Comparison of ENCODE assay signal across 1 cellular context in the genomic region with DNA sequence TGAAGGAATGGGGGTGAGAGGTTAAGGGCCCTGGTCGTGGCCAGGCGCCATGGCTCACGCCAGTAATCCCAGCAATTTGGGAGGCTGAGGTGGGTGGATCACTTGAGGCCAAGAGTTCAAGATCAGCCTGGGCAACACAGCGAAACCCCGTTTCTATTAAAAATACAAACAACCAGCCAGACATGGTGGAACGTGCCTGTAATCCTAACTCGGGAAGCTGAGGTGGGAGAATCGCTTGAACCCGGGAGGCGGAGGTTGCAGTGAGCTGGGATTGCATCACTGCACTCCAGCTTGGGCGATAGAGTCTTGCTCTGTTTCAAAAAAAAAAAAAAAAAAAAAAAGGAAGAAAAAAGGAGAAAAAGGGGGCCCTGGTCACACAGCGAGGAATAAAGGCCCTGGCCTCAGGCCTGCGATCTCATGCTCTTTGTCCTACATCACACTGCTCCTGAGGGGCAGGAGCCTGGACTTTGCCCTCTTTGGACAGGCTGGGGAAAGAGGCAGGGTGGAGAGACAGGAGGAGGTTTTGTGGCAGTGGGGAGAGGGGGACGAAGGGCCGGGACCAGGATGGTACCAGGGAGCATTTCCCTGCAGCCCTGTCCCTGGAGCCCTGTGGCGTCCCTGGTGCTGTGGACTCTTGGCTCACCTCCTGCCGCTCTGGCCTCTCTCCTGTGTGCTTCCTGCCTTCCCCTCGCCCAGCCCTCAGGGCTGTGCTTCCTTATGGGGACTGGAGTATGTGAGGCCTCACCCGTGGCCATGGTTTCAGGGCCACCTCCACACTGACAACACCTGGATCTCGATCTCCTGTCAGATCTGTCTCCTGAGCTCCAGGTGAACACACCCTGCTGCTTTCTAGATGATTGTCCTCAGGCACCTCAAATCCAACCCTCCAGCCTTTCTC.
TF ChIP-seq lines count a peak whose summit lies in the region.

No MANE protein-coding gene starts in this region.

TF ChIP-seq in HepG2, 621 proteins besides CTCF, POLR2A, EP300 and RAD21 (continued from another document and continues in another):
- TF ChIP-seq, protein P1, sequence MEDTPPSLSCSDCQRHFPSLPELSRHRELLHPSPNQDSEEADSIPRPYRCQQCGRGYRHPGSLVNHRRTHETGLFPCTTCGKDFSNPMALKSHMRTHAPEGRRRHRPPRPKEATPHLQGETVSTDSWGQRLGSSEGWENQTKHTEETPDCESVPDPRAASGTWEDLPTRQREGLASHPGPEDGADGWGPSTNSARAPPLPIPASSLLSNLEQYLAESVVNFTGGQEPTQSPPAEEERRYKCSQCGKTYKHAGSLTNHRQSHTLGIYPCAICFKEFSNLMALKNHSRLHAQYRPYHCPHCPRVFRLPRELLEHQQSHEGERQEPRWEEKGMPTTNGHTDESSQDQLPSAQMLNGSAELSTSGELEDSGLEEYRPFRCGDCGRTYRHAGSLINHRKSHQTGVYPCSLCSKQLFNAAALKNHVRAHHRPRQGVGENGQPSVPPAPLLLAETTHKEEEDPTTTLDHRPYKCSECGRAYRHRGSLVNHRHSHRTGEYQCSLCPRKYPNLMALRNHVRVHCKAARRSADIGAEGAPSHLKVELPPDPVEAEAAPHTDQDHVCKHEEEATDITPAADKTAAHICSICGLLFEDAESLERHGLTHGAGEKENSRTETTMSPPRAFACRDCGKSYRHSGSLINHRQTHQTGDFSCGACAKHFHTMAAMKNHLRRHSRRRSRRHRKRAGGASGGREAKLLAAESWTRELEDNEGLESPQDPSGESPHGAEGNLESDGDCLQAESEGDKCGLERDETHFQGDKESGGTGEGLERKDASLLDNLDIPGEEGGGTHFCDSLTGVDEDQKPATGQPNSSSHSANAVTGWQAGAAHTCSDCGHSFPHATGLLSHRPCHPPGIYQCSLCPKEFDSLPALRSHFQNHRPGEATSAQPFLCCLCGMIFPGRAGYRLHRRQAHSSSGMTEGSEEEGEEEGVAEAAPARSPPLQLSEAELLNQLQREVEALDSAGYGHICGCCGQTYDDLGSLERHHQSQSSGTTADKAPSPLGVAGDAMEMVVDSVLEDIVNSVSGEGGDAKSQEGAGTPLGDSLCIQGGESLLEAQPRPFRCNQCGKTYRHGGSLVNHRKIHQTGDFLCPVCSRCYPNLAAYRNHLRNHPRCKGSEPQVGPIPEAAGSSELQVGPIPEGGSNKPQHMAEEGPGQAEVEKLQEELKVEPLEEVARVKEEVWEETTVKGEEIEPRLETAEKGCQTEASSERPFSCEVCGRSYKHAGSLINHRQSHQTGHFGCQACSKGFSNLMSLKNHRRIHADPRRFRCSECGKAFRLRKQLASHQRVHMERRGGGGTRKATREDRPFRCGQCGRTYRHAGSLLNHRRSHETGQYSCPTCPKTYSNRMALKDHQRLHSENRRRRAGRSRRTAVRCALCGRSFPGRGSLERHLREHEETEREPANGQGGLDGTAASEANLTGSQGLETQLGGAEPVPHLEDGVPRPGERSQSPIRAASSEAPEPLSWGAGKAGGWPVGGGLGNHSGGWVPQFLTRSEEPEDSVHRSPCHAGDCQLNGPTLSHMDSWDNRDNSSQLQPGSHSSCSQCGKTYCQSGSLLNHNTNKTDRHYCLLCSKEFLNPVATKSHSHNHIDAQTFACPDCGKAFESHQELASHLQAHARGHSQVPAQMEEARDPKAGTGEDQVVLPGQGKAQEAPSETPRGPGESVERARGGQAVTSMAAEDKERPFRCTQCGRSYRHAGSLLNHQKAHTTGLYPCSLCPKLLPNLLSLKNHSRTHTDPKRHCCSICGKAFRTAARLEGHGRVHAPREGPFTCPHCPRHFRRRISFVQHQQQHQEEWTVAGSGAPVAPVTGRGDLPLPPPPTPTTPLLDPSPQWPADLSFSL (CRISPR knock-in tag; IDR thresholded peaks at IDR 0.05), result no peak
- TF ChIP-seq, protein P2, sequence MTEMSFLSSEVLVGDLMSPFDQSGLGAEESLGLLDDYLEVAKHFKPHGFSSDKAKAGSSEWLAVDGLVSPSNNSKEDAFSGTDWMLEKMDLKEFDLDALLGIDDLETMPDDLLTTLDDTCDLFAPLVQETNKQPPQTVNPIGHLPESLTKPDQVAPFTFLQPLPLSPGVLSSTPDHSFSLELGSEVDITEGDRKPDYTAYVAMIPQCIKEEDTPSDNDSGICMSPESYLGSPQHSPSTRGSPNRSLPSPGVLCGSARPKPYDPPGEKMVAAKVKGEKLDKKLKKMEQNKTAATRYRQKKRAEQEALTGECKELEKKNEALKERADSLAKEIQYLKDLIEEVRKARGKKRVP (CRISPR knock-in tag; IDR thresholded peaks at IDR 0.05), result peak in 1 of 2 experiments; percentile 76; a peak in 1 of 4 replicates
- 0 out of 2 replicates have a peak, but pooled peaks have one; percentile 19 for TF ChIP-seq ZNF558 (CRISPR knock-in tag; IDR thresholded peaks at IDR 0.05; ENCODE audit: borderline replicate concordance)
- TF ChIP-seq, protein P3, sequence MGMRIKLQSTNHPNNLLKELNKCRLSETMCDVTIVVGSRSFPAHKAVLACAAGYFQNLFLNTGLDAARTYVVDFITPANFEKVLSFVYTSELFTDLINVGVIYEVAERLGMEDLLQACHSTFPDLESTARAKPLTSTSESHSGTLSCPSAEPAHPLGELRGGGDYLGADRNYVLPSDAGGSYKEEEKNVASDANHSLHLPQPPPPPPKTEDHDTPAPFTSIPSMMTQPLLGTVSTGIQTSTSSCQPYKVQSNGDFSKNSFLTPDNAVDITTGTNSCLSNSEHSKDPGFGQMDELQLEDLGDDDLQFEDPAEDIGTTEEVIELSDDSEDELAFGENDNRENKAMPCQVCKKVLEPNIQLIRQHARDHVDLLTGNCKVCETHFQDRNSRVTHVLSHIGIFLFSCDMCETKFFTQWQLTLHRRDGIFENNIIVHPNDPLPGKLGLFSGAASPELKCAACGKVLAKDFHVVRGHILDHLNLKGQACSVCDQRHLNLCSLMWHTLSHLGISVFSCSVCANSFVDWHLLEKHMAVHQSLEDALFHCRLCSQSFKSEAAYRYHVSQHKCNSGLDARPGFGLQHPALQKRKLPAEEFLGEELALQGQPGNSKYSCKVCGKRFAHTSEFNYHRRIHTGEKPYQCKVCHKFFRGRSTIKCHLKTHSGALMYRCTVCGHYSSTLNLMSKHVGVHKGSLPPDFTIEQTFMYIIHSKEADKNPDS (CRISPR knock-in tag; IDR thresholded peaks at IDR 0.05), result 0 out of 2 replicates have a peak, but pooled peaks have one; percentile 12
- TF ChIP-seq, protein P4, sequence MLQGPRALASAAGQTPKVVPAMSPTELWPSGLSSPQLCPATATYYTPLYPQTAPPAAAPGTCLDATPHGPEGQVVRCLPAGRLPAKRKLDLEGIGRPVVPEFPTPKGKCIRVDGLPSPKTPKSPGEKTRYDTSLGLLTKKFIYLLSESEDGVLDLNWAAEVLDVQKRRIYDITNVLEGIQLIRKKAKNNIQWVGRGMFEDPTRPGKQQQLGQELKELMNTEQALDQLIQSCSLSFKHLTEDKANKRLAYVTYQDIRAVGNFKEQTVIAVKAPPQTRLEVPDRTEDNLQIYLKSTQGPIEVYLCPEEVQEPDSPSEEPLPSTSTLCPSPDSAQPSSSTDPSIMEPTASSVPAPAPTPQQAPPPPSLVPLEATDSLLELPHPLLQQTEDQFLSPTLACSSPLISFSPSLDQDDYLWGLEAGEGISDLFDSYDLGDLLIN (CRISPR knock-in tag; IDR thresholded peaks at IDR 0.05; ENCODE audit: borderline replicate concordance), result no peak
- TF ChIP-seq, protein P5, sequence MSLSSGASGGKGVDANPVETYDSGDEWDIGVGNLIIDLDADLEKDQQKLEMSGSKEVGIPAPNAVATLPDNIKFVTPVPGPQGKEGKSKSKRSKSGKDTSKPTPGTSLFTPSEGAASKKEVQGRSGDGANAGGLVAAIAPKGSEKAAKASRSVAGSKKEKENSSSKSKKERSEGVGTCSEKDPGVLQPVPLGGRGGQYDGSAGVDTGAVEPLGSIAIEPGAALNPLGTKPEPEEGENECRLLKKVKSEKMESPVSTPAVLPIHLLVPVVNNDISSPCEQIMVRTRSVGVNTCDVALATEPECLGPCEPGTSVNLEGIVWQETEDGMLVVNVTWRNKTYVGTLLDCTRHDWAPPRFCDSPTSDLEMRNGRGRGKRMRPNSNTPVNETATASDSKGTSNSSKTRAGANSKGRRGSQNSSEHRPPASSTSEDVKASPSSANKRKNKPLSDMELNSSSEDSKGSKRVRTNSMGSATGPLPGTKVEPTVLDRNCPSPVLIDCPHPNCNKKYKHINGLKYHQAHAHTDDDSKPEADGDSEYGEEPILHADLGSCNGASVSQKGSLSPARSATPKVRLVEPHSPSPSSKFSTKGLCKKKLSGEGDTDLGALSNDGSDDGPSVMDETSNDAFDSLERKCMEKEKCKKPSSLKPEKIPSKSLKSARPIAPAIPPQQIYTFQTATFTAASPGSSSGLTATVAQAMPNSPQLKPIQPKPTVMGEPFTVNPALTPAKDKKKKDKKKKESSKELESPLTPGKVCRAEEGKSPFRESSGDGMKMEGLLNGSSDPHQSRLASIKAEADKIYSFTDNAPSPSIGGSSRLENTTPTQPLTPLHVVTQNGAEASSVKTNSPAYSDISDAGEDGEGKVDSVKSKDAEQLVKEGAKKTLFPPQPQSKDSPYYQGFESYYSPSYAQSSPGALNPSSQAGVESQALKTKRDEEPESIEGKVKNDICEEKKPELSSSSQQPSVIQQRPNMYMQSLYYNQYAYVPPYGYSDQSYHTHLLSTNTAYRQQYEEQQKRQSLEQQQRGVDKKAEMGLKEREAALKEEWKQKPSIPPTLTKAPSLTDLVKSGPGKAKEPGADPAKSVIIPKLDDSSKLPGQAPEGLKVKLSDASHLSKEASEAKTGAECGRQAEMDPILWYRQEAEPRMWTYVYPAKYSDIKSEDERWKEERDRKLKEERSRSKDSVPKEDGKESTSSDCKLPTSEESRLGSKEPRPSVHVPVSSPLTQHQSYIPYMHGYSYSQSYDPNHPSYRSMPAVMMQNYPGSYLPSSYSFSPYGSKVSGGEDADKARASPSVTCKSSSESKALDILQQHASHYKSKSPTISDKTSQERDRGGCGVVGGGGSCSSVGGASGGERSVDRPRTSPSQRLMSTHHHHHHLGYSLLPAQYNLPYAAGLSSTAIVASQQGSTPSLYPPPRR (CRISPR knock-in tag; IDR thresholded peaks at IDR 0.05; ENCODE audit: borderline replicate concordance), result peak; percentile 85
- TF ChIP-seq PHB2 (IDR thresholded peaks at IDR 0.05; ENCODE audit: partially characterized antibody), result no peak
- peak; percentile 99 for TF ChIP-seq ZFX (CRISPR knock-in tag; IDR thresholded peaks at IDR 0.05; ENCODE audit: low read depth)
- peak; percentile 32; the same call in 1 of the 2 replicates for TF ChIP-seq STAG1 (CRISPR knock-in tag; IDR thresholded peaks at IDR 0.05)
- TF ChIP-seq, protein P6, sequence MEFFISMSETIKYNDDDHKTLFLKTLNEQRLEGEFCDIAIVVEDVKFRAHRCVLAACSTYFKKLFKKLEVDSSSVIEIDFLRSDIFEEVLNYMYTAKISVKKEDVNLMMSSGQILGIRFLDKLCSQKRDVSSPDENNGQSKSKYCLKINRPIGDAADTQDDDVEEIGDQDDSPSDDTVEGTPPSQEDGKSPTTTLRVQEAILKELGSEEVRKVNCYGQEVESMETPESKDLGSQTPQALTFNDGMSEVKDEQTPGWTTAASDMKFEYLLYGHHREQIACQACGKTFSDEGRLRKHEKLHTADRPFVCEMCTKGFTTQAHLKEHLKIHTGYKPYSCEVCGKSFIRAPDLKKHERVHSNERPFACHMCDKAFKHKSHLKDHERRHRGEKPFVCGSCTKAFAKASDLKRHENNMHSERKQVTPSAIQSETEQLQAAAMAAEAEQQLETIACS (CRISPR knock-in tag; IDR thresholded peaks at IDR 0.05), result no peak
- peak; percentile 80 for TF ChIP-seq PHF8 (CRISPR knock-in tag; IDR thresholded peaks at IDR 0.05)
- TF ChIP-seq, protein P7, sequence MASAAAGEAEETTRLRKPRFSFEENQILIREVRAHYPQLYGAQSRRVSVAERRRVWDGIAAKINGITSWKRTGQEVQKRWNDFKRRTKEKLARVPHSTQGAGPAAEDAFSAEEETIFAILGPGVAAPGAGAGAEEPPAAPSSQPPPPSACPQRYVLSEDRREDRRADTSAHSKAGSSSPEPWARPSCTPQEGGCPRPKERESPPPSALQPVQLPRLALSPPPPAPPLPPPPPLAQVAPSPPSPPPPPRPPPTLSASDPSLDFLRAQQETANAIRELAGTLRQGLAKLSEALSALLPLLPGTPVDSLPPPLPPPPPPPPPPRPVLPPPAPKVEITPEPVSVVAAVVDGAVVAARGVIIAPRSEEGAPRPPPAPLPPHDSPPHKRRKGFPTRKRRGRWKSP (CRISPR knock-in tag; IDR thresholded peaks at IDR 0.05), result no peak; the same call in 1 of the 2 replicates
- TF ChIP-seq ZNF749 (CRISPR knock-in tag; IDR thresholded peaks at IDR 0.05; ENCODE audit: borderline replicate concordance), result peak; percentile 82; the same call in 1 of the 2 replicates
- peak; percentile 87 for TF ChIP-seq THAP11 (CRISPR knock-in tag; IDR thresholded peaks at IDR 0.05)
- peak; percentile 57 for TF ChIP-seq NR2F6 (IDR thresholded peaks at IDR 0.05)
- TF ChIP-seq NR2F6 (CRISPR knock-in tag; IDR thresholded peaks at IDR 0.05), result peak; percentile 78
- TF ChIP-seq, protein P8, sequence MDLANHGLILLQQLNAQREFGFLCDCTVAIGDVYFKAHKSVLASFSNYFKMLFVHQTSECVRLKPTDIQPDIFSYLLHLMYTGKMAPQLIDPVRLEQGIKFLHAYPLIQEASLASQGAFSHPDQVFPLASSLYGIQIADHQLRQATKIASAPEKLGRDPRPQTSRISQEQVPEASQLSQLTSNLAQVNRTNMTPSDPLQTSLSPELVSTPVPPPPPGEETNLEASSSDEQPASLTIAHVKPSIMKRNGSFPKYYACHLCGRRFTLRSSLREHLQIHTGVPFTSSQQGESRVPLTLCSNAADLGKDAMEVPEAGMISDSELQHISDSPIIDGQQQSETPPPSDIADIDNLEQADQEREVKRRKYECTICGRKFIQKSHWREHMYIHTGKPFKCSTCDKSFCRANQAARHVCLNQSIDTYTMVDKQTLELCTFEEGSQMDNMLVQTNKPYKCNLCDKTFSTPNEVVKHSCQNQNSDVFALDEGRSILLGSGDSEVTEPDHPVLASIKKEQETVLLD (CRISPR knock-in tag; IDR thresholded peaks at IDR 0.05; ENCODE audit: low read depth), result no peak
- TF ChIP-seq ZNF44 (CRISPR knock-in tag; IDR thresholded peaks at IDR 0.05), result no peak
- TF ChIP-seq FOXP1 (IDR thresholded peaks at IDR 0.05), result no peak
- TF ChIP-seq FOXP1 (CRISPR knock-in tag; IDR thresholded peaks at IDR 0.05), result no peak
- no peak for TF ChIP-seq KLF15 (CRISPR knock-in tag; IDR thresholded peaks at IDR 0.05; ENCODE audit: borderline replicate concordance)
- TF ChIP-seq ZNF577 (CRISPR knock-in tag; IDR thresholded peaks at IDR 0.05; ENCODE audit: borderline replicate concordance, low read depth), result no peak
- no peak; the same call in 1 of the 2 replicates for TF ChIP-seq ZNF160 (CRISPR knock-in tag; IDR thresholded peaks at IDR 0.05)
- peak; percentile 77; the same call in 1 of the 2 replicates for TF ChIP-seq ZNF816 (CRISPR knock-in tag; IDR thresholded peaks at IDR 0.05; ENCODE audit: borderline replicate concordance)
- peak; percentile 99 for TF ChIP-seq HNRNPH1 (optimal IDR thresholded peaks at IDR 0.05; ENCODE audit: low read depth, low read length)
- no peak for TF ChIP-seq ZNF329 (CRISPR knock-in tag; IDR thresholded peaks at IDR 0.05; ENCODE audit: low read depth)
- peak; percentile 56; the same call in 1 of the 2 replicates for TF ChIP-seq ZNF614 (CRISPR knock-in tag; IDR thresholded peaks at IDR 0.05; ENCODE audit: borderline replicate concordance)
- TF ChIP-seq, protein P9, sequence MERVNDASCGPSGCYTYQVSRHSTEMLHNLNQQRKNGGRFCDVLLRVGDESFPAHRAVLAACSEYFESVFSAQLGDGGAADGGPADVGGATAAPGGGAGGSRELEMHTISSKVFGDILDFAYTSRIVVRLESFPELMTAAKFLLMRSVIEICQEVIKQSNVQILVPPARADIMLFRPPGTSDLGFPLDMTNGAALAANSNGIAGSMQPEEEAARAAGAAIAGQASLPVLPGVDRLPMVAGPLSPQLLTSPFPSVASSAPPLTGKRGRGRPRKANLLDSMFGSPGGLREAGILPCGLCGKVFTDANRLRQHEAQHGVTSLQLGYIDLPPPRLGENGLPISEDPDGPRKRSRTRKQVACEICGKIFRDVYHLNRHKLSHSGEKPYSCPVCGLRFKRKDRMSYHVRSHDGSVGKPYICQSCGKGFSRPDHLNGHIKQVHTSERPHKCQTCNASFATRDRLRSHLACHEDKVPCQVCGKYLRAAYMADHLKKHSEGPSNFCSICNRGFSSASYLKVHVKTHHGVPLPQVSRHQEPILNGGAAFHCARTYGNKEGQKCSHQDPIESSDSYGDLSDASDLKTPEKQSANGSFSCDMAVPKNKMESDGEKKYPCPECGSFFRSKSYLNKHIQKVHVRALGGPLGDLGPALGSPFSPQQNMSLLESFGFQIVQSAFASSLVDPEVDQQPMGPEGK (CRISPR knock-in tag; IDR thresholded peaks at IDR 0.05), result peak; percentile 88
